In genomic region chr5:149658299-149658698, GRCh38 we compare ENCODE assay signal across 23 cellular contexts.
"Had no signal": no experiment of that assay in that cellular context is flagged by ENCODE, and none has a peak within 500 bp of the region (broad histone marks: within the 10 kb centered on the region; RNA-seq: fewer than 3 reads in every experiment).

No MANE protein-coding gene starts in this region.

- FAIRE-seq: astrocyte had no signal

- H3K36me3 ChIP-seq: esophagus muscularis mucosa, right lobe of liver, upper lobe of left lung had no signal

- H3K4me1 ChIP-seq: foreskin keratinocyte, right lobe of liver, upper lobe of left lung had no signal

- H3K4me3 Mint-ChIP-seq: activated CD4-positive, alpha-beta T cell treated with anti-CD3 and anti-CD28 coated beads for 36 hours; activated T-cell treated with anti-CD3 and anti-CD28 coated beads, Interleukin-2, amount 50 U/mL, for 72 hours; dendritic cell treated with granulocyte-macrophage colony-stimulating factor and Interleukin-4, amounts not matched to agents 40 ng/mL and 50 ng/mL, for 4 days; mesothelial cell of epicardium; natural killer cell treated with Interleukin-12 subunit alpha and Interleukin-12 subunit beta and Interleukin-15 and Interleukin-18, amount 100 ng/mL, for 72 hours; stimulated activated naive CD8-positive, alpha-beta T cell treated with anti-CD3 and anti-CD28 coated beads, Interleukin-15, Interleukin-2, amounts not matched to agents 100 ng/mL and 50 ng/mL, for 24 hours had no signal

- H3K9me3 ChIP-seq: right lobe of liver, upper lobe of left lung had no signal

- H3K4me3 ChIP-seq: esophagus muscularis mucosa, right lobe of liver, upper lobe of left lung had no signal

- H3K36me3 Mint-ChIP-seq: mesothelial cell of epicardium had no signal

- DNase-seq: activated CD4-positive, alpha-beta T cell treated with anti-CD3 and anti-CD28 coated beads for 36 hours; activated CD4-positive, alpha-beta T cell treated with anti-CD3 and anti-CD28 coated beads, Interleukin-2, amount 50 U/mL, for 4 hours; activated CD4-positive, CD25-positive, alpha-beta regulatory T cell; activated naive CD4-positive, alpha-beta T cell treated with anti-CD3 and anti-CD28 coated beads, Interleukin-2, amount 50 U/mL, for 16 hours; activated T-cell treated with anti-CD3 and anti-CD28 coated beads for 4 hours; activated T-cell treated with anti-CD3 and anti-CD28 coated beads, Interleukin-2, amount 50 U/mL, for 72 hours; amniotic stem cell; central memory CD4-positive, alpha-beta T cell; foreskin keratinocyte; kidney glomerular epithelial cell; mammary epithelial cell; posterior cingulate gyrus; stimulated activated CD4-positive, alpha-beta T cell treated with anti-CD3 and anti-CD28 coated beads, Interleukin-12 subunit alpha, Interleukin-12 subunit beta, amount 100 ng/mL, for 4 hours; stimulated activated CD4-positive, alpha-beta T cell treated with anti-CD3 and anti-CD28 coated beads, Interleukin-4, amount 100 ng/mL, for 1 hour; substantia nigra; upper lobe of left lung had no signal

- H3K9me3 Mint-ChIP-seq: mesothelial cell of epicardium had no signal

- ATAC-seq: activated CD4-positive, alpha-beta T cell treated with anti-CD3 and anti-CD28 coated beads for 36 hours; activated T-cell treated with anti-CD3 and anti-CD28 coated beads, Interleukin-2, amount 50 U/mL, for 72 hours; foreskin keratinocyte had no signal

- H3K4me1 Mint-ChIP-seq: activated CD4-positive, alpha-beta T cell treated with anti-CD3 and anti-CD28 coated beads for 36 hours; mesothelial cell of epicardium had no signal

- H3K27ac Mint-ChIP-seq: activated CD4-positive, alpha-beta T cell treated with anti-CD3 and anti-CD28 coated beads for 36 hours; activated T-cell treated with anti-CD3 and anti-CD28 coated beads, Interleukin-2, amount 50 U/mL, for 72 hours; dendritic cell treated with granulocyte-macrophage colony-stimulating factor and Interleukin-4, amounts not matched to agents 40 ng/mL and 50 ng/mL, for 4 days; mesothelial cell of epicardium; natural killer cell treated with Interleukin-12 subunit alpha and Interleukin-12 subunit beta and Interleukin-15 and Interleukin-18, amount 100 ng/mL, for 72 hours; stimulated activated naive CD8-positive, alpha-beta T cell treated with anti-CD3 and anti-CD28 coated beads, Interleukin-15, Interleukin-2, amounts not matched to agents 100 ng/mL and 50 ng/mL, for 24 hours had no signal

- H3K27me3 ChIP-seq: esophagus muscularis mucosa, right lobe of liver, upper lobe of left lung had no signal

- H3K27ac ChIP-seq: esophagus muscularis mucosa, foreskin keratinocyte, right lobe of liver, upper lobe of left lung had no signal
